8 cellular contexts compared by ENCODE assay signal in the genomic region with DNA sequence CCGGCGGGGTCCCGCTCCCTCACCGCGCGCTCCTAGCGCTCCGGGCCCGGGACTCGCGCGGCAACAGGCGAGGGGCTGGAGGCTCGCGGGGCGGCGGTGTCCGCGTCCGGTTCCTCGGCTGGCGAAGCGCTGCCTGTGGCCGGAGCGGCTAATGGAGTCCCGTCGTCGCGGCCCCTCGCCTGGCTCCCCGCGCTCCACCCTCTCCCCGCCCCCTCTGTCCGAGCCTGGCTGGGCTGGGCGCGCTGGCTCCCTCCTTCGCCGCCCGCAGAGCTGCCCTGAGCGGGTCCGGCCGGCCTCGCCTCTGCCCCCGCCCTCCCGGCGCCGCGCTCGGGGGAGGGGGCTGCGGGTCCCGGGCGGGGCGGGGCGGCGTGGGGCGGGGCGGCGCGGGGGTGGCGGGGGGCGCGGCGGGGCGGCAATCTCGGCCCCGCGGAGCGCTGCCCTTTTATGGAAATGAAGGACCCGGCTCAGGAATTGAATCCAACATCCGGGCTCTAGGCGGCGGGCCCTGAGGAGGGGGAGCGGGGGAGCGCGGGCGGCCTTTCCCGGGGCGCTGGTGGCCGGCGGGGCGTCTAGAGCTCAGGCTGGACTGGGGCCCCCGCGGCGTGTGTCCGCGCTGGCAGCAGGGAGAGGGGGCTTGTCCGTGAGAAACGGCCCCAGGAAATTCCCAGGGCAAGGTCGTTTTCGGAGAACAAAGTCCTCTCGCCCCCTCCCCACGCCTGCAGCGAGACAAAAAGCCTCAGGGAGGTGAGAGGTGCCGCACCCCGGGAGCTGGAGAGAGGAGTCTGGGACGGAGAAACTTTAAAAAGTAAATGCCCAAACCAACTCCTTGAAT. TPM values are rescaled to one million over a fixed set of nuclear protein-coding genes. Genes with fewer than 3 reads are reported as not detected.
DNase-seq lines count a peak whose midpoint lies in the region; ATAC-seq and TF ChIP-seq lines count a peak whose summit lies in the region.

A gene with protein sequence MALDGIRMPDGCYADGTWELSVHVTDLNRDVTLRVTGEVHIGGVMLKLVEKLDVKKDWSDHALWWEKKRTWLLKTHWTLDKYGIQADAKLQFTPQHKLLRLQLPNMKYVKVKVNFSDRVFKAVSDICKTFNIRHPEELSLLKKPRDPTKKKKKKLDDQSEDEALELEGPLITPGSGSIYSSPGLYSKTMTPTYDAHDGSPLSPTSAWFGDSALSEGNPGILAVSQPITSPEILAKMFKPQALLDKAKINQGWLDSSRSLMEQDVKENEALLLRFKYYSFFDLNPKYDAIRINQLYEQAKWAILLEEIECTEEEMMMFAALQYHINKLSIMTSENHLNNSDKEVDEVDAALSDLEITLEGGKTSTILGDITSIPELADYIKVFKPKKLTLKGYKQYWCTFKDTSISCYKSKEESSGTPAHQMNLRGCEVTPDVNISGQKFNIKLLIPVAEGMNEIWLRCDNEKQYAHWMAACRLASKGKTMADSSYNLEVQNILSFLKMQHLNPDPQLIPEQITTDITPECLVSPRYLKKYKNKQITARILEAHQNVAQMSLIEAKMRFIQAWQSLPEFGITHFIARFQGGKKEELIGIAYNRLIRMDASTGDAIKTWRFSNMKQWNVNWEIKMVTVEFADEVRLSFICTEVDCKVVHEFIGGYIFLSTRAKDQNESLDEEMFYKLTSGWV (minus strand): TSS at position 153 of the 832 bp plus-strand sequence. CDS start 482 bp downstream, outside the sequence.

- H3K4me3 ChIP-seq in HUES48 (ENCODE audit: low read depth, low read length) (peak within 1 kb of the TSS; percentile 89), trophoblast cell (ENCODE audit: low read depth, low read length) (peak within 1 kb of the TSS; percentile 98)

- H4K8ac ChIP-seq in trophoblast cell (ENCODE audit: low read depth, low read length): peak within 1 kb of the TSS; percentile 100

- peaks cover 12% of the 10 kb centered on the region for H3K79me1 ChIP-seq in trophoblast cell (ENCODE audit: low read length)

- peaks cover 16% of the 10 kb centered on the region for H3K36me3 ChIP-seq in HUES48 (ENCODE audit: control insufficient read depth, insufficient read depth, low read length)
- H3K36me3 ChIP-seq in trophoblast cell (ENCODE audit: control insufficient read depth in 1 of 2, insufficient read depth in 2 of 2, low read length in 2 of 2): peaks cover 6 to 7% of the 10 kb centered on the region in 2 experiments

- H3K27me3 ChIP-seq in HUES48 (ENCODE audit: control insufficient read depth, insufficient read depth, low read length) (no peaks in the 10 kb centered on the region), trophoblast cell (ENCODE audit: insufficient read depth, low read length) (no peaks in the 10 kb centered on the region)

- H2AFZ ChIP-seq in trophoblast cell (ENCODE audit: insufficient read depth, low read length, poor library complexity): peak within 1 kb of the TSS; percentile 98

- H3K9me3 ChIP-seq in HUES48 (ENCODE audit: control insufficient read depth, insufficient read depth, low read length) (no peaks in the 10 kb centered on the region), trophoblast cell (ENCODE audit: insufficient read depth, low read depth, low read length) (no peaks in the 10 kb centered on the region)

- peak; percentile 93 for ATAC-seq in left ventricle myocardium superior

- peak within 1 kb of the TSS; percentile 85 for H2AK5ac ChIP-seq in trophoblast cell (ENCODE audit: low read length)

- H3K4me1 ChIP-seq in HUES48 (ENCODE audit: control insufficient read depth, insufficient read depth, low read length) (peaks cover 50% of the 10 kb centered on the region), trophoblast cell (ENCODE audit: control insufficient read depth in 1 of 2, insufficient read depth in 2 of 2, low read length in 2 of 2) (peaks cover 4 to 5% of the 10 kb centered on the region in 2 experiments)

- DNase-seq in stimulated activated CD4-positive, alpha-beta T cell treated with anti-CD3 and anti-CD28 coated beads, Interleukin-2, amount 100 ng/mL, for 24 hours: peak; percentile 19 to 27
- no peak for DNase-seq in stimulated activated CD4-positive, alpha-beta T cell treated with anti-CD3 and anti-CD28 coated beads, Interleukin-4, amount 100 ng/mL, for 24 hours
- peak; percentile 97 for DNase-seq in astrocyte of the hippocampus (ENCODE audit: low read depth, low spot score)
- peak; percentile 95 for DNase-seq in left ventricle myocardium superior
- peak; percentile 87 to 91 for DNase-seq in trophoblast cell
- no peak for DNase-seq in NOMO-1 treated with DMSO at 0.1 percent for 48 hours (lab: John Stamatoyannopoulos, UW; ENCODE audit: unreplicated experiment)

- H4K12ac ChIP-seq in trophoblast cell (ENCODE audit: low read depth, low read length): peak within 1 kb of the TSS; percentile 99

- H2BK12ac ChIP-seq in trophoblast cell (ENCODE audit: low read length): peak within 1 kb of the TSS; percentile 75

- peak within 1 kb of the TSS; percentile 99 for H3K4ac ChIP-seq in trophoblast cell (ENCODE audit: low read depth, low read length)

- H3K9ac ChIP-seq in HUES48 (ENCODE audit: low read depth, low read length) (peak within 1 kb of the TSS; percentile 96), trophoblast cell (ENCODE audit: low read length) (peak within 1 kb of the TSS; percentile 94)

- no CpG with 5 or more reads among the region's 96 CpGs for WGBS in trophoblast cell (ENCODE audit: extremely low coverage, insufficient coverage, insufficient read length)

- peak within 1 kb of the TSS; percentile 100 for H2BK120ac ChIP-seq in trophoblast cell (ENCODE audit: insufficient read depth, low read length, poor library complexity)

- H4K91ac ChIP-seq in trophoblast cell (ENCODE audit: low read depth, low read length): peak within 1 kb of the TSS; percentile 100

- peaks cover 16% of the 10 kb centered on the region for H3K79me2 ChIP-seq in trophoblast cell (ENCODE audit: control insufficient read depth, insufficient read depth, low read length, poor library complexity)

- H3K23ac ChIP-seq in trophoblast cell (ENCODE audit: low read length): no peak within 1 kb of the TSS

- H3K4me2 ChIP-seq in trophoblast cell (ENCODE audit: low read length): peak within 1 kb of the TSS; percentile 65

- H3K27ac ChIP-seq in HUES48 (ENCODE audit: low read depth, low read length): peak within 1 kb of the TSS; percentile 100
- peak within 1 kb of the TSS; percentile 99 for H3K27ac ChIP-seq in trophoblast cell (ENCODE audit: low read depth, low read length)

- H2BK5ac ChIP-seq in trophoblast cell (ENCODE audit: low read depth, low read length, poor library complexity): peak within 1 kb of the TSS; percentile 100

- H3K14ac ChIP-seq in trophoblast cell (ENCODE audit: low read length): peak within 1 kb of the TSS; percentile 100

- intact Hi-C loops in left ventricle myocardium superior (cut with micrococcal nuclease): loop anchor here (10.0 kb wide), 1 partner anchor 76 kb away; no protein-coding TSS in a partner anchor

- H3K18ac ChIP-seq in trophoblast cell (ENCODE audit: low read length): peak within 1 kb of the TSS; percentile 100

TF ChIP-seq in PFSK-1, 5 proteins besides CTCF, POLR2A, EP300 and RAD21:
- TF ChIP-seq TAF1 (IDR thresholded peaks at IDR 0.05; ENCODE audit: borderline replicate concordance, insufficient read depth, low read length): peak; percentile 66; the same call in 1 of the 2 replicates
- TF ChIP-seq, protein P1, sequence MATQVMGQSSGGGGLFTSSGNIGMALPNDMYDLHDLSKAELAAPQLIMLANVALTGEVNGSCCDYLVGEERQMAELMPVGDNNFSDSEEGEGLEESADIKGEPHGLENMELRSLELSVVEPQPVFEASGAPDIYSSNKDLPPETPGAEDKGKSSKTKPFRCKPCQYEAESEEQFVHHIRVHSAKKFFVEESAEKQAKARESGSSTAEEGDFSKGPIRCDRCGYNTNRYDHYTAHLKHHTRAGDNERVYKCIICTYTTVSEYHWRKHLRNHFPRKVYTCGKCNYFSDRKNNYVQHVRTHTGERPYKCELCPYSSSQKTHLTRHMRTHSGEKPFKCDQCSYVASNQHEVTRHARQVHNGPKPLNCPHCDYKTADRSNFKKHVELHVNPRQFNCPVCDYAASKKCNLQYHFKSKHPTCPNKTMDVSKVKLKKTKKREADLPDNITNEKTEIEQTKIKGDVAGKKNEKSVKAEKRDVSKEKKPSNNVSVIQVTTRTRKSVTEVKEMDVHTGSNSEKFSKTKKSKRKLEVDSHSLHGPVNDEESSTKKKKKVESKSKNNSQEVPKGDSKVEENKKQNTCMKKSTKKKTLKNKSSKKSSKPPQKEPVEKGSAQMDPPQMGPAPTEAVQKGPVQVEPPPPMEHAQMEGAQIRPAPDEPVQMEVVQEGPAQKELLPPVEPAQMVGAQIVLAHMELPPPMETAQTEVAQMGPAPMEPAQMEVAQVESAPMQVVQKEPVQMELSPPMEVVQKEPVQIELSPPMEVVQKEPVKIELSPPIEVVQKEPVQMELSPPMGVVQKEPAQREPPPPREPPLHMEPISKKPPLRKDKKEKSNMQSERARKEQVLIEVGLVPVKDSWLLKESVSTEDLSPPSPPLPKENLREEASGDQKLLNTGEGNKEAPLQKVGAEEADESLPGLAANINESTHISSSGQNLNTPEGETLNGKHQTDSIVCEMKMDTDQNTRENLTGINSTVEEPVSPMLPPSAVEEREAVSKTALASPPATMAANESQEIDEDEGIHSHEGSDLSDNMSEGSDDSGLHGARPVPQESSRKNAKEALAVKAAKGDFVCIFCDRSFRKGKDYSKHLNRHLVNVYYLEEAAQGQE (IDR thresholded peaks at IDR 0.05; ENCODE audit: insufficient read depth in 1 of 2, low read depth in 2 of 2, low read length in 2 of 2): no peak
- peak; percentile 61 for TF ChIP-seq FOXP2 (optimal IDR thresholded peaks at IDR 0.05; ENCODE audit: borderline replicate concordance, extremely low read depth, extremely low read length, insufficient read depth)

RNA-seq across cellular contexts. Expression of the gene that starts here (rescaled TPM):
- polyA plus RNA-seq in PFSK-1 (2012; ENCODE audit: insufficient read length, low read depth): 90.8 TPM
- total RNA-seq in left ventricle myocardium superior: 116 TPM
- 83.9 and 88.7 TPM in 2 replicates for polyA plus RNA-seq in trophoblast cell (2013)

Comparison
In these comparisons a context has a peak if more than half of its experiments do, and no peak if none do; other contexts are left out.
1. DNase-seq: peak in stimulated activated CD4-positive, alpha-beta T cell treated with anti-CD3 and anti-CD28 coated beads, Interleukin-2, amount 100 ng/mL, for 24 hours (2 of 2), astrocyte of the hippocampus (single experiment), left ventricle myocardium superior (single experiment) and trophoblast cell (2 of 2); none in stimulated activated CD4-positive, alpha-beta T cell treated with anti-CD3 and anti-CD28 coated beads, Interleukin-4, amount 100 ng/mL, for 24 hours (single experiment) and NOMO-1 treated with DMSO at 0.1 percent for 48 hours (single experiment).